9 cellular contexts compared by ENCODE assay signal in the genomic region with DNA sequence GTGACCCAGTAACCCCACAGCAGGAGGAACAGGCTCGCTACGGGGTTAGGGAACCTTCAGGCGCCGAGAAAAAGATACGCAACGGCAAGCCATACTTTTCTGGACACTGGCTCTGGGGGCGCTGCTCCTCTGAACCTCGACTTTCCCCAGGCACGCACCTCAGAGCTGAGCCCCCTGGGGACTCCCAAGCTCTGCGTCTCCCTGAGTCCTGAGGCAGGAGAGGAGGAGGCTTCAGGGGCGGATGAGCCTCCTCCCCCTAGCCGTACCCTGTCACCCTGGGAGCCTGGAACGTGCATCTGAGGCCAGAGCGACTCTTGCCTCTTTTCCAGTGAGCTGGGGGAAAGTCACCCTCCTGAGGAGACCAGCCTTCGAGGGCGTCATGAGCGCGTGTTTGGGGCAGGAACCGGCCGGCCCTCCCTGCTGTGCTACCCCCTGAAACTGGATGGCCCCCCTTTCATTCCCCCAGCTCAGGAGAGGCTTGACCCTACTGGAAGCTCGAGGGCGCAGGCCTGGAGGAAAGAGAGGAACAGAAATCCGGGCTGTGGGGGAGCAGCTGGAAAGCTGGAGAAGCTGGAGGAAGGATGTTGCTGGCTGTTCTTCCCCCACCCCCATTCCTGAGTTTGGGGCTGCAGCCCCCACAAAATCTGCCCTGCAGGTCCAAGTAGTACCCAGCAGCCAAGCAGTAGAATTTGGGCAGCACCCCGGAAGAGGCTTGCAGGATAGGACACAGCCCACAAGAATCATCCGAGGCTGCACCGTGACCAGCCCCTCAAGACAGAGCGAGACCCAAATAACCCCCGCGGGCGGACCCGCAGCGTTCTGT. TPM values are rescaled to one million over a fixed set of nuclear protein-coding genes. Genes with fewer than 3 reads are reported as not detected.
A peak's percentile ranks its signal among the peaks of the same experiment; 100 is the strongest.
DNase-seq lines count a peak whose midpoint lies in the region; TF ChIP-seq lines count a peak whose summit lies in the region.
"Had no signal": no experiment of that assay in that cellular context is flagged by ENCODE, and none has a peak within 500 bp of the region (broad histone marks: within the 10 kb centered on the region; RNA-seq: fewer than 3 reads in every experiment).

No MANE protein-coding gene starts in this region.

- no peaks in the 10 kb centered on the region for H3K9me3 ChIP-seq in Karpas-422 (ENCODE audit: low read length)

- H2AFZ ChIP-seq in Karpas-422 (ENCODE audit: low read length): no peak overlapping the region

- DNase-seq in T-helper 2 cell treated with Interferon-gamma antibody and Interleukin-4, amounts not matched to agents 5 μg/mL and 100 μg/mL, for 36 hours (ENCODE audit: low spot score): no peak
- DNase-seq in T-helper 2 cell: no peak
- DNase-seq in Karpas-422: peak; percentile 52
- DNase-seq in retina: peak; percentile 43
- no peak for DNase-seq in NCI-H2081 (lab: John Stamatoyannopoulos, UW)
- no peak for DNase-seq in germinal center (ENCODE audit: low spot score)
- DNase-seq in NCI-H2081 treated with DMSO at 0.1 percent for 48 hours (lab: John Stamatoyannopoulos, UW): no peak
- DNase-seq: central memory CD4-positive, alpha-beta T cell had no signal

- no peak overlapping the region for H3K27ac Mint-ChIP-seq in T-helper 2 cell treated with Interferon-gamma antibody and Interleukin-4, amounts not matched to agents 5 μg/mL and 100 μg/mL, for 36 hours
- H3K27ac Mint-ChIP-seq in brain: peak overlapping the region; percentile 92 to 98 (median 93)

- no peak overlapping the region for H3K27ac ChIP-seq in Karpas-422 (ENCODE audit: low read length)

- H3K36me3 ChIP-seq in Karpas-422 (ENCODE audit: insufficient read depth, low read length): no peaks in the 10 kb centered on the region

- peaks cover 85% of the 10 kb centered on the region for H3K27me3 Mint-ChIP-seq in T-helper 2 cell treated with Interferon-gamma antibody and Interleukin-4, amounts not matched to agents 5 μg/mL and 100 μg/mL, for 36 hours (ENCODE audit: low read depth)
- H3K27me3 Mint-ChIP-seq in brain: peaks cover 38% of the 10 kb centered on the region

- H3K27me3 ChIP-seq in Karpas-422 (ENCODE audit: low read length): no peaks in the 10 kb centered on the region

- H3K4me1 ChIP-seq in Karpas-422 (ENCODE audit: low read length): peaks cover 14% of the 10 kb centered on the region

- H4K20me1 ChIP-seq in Karpas-422 (ENCODE audit: insufficient read depth, low read depth, low read length): no peaks in the 10 kb centered on the region

- no peaks in the 10 kb centered on the region for H3K9me2 ChIP-seq in Karpas-422 (replicated peaks; ENCODE audit: insufficient read depth, low read length)

- no peaks in the 10 kb centered on the region for H3K9me3 Mint-ChIP-seq in T-helper 2 cell treated with Interferon-gamma antibody and Interleukin-4, amounts not matched to agents 5 μg/mL and 100 μg/mL, for 36 hours
- peaks cover 0 to 5% (median 0%) of the 10 kb centered on the region in 5 experiments for H3K9me3 Mint-ChIP-seq in brain

- H3K4me2 ChIP-seq in Karpas-422 (ENCODE audit: low read depth, low read length, poor library complexity, severe bottlenecking): peak overlapping the region; percentile 82

- peaks cover 1% of the 10 kb centered on the region for H3K4me1 Mint-ChIP-seq in T-helper 2 cell treated with Interferon-gamma antibody and Interleukin-4, amounts not matched to agents 5 μg/mL and 100 μg/mL, for 36 hours (ENCODE audit: low read depth)
- peaks cover 76% of the 10 kb centered on the region for H3K4me1 Mint-ChIP-seq in brain

- H3K9ac ChIP-seq in Karpas-422 (ENCODE audit: low read length): no peak overlapping the region

- no peak overlapping the region for H3K4me3 ChIP-seq in Karpas-422 (ENCODE audit: low read length)

- peak overlapping the region; percentile 50 for H3K4me3 Mint-ChIP-seq in T-helper 2 cell treated with Interferon-gamma antibody and Interleukin-4, amounts not matched to agents 5 μg/mL and 100 μg/mL, for 36 hours
- H3K4me3 Mint-ChIP-seq in brain: peak overlapping the region; percentile 49 to 91 (median 84)

- H3K36me3 Mint-ChIP-seq in T-helper 2 cell treated with Interferon-gamma antibody and Interleukin-4, amounts not matched to agents 5 μg/mL and 100 μg/mL, for 36 hours (ENCODE audit: low read depth): no peaks in the 10 kb centered on the region
- no peaks in the 10 kb centered on the region for H3K36me3 Mint-ChIP-seq in brain

- TF ChIP-seq CTCF in brain (conservative IDR thresholded peaks at IDR 0.05): no peak

- H3K79me2 ChIP-seq in Karpas-422 (ENCODE audit: low read length): no peaks in the 10 kb centered on the region

RNA-seq across cellular contexts. Expression of a gene that starts 25.1 kb away (rescaled TPM):
- total RNA-seq in Karpas-422 (2014; rRNA removed; shearing (Covaris generic); ENCODE audit: low replicate concordance): 36.8 and 76.5 TPM in 2 replicates
- 36.8 TPM for polyA plus RNA-seq in brain (ENCODE audit: insufficient read depth, low read depth, low replicate concordance)

Comparison
In these comparisons a context has a peak if more than half of its experiments do, and no peak if none do; other contexts are left out.
1. DNase-seq: peak in Karpas-422 (single experiment) and retina (single experiment); none in T-helper 2 cell treated with Interferon-gamma antibody and Interleukin-4, amounts not matched to agents 5 μg/mL and 100 μg/mL, for 36 hours (single experiment), T-helper 2 cell (0 of 5), NCI-H2081 (0 of 2), germinal center (single experiment) and NCI-H2081 treated with DMSO at 0.1 percent for 48 hours (single experiment).